Comparison of ENCODE assay signal across 15 cellular contexts in genomic region chr1:22763479-22764200, GRCh38. TPM values are rescaled to one million over a fixed set of nuclear protein-coding genes. Genes with fewer than 3 reads are reported as not detected.
DNase-seq lines count a peak whose midpoint lies in the region; ATAC-seq, FAIRE-seq and TF ChIP-seq lines count a peak whose summit lies in the region.
"Had no signal": no experiment of that assay in that cellular context is flagged by ENCODE, and none has a peak within 500 bp of the region (broad histone marks: within the 10 kb centered on the region; RNA-seq: fewer than 3 reads in every experiment).

No MANE protein-coding gene starts in this region.

- POLR2A ChIA-PET in HEK293 (lab: Yijun Ruan, JAX) (no interaction called here), K562 (lab: Yijun Ruan, JAX) (interaction anchor here (0.7 kb wide), 1 partner anchor 18 kb away, joined by 3 read pairs; no protein-coding TSS in a partner anchor)
- POLR2A ChIA-PET in naive thymus-derived CD8-positive, alpha-beta T cell (lab: Charles Lee) = no interaction called here

- no peak for TF ChIP-seq CTCF in HEK293 (tag by site-specific recombination; IDR thresholded peaks at IDR 0.05)
- TF ChIP-seq CTCF in K562 (IDR thresholded peaks at IDR 0.05 in 2 of 3, conservative IDR thresholded peaks at IDR 0.05 in 1 of 3; ENCODE audit: insufficient read depth in 2 of 3, low read depth in 1 of 3, low read length in 3 of 3) = no peak

- peaks cover 14% of the 10 kb centered on the region for H4K20me1 ChIP-seq in K562 (replicated peaks; ENCODE audit: control insufficient read depth, insufficient read depth, low read length)

- no peaks in the 10 kb centered on the region for H3K79me2 ChIP-seq in K562 (ENCODE audit: control insufficient read depth, insufficient read depth, low read length)

- no peak overlapping the region for H3K9ac ChIP-seq in K562 (ENCODE audit: insufficient read depth in 1 of 2, low read depth in 2 of 2, low read length in 2 of 2)

- no peak overlapping the region for H2AFZ ChIP-seq in K562 (ENCODE audit: low read depth, low read length)

- H3K9me3 Mint-ChIP-seq in naive thymus-derived CD8-positive, alpha-beta T cell = no peaks in the 10 kb centered on the region

- H3K27ac ChIP-seq in HEK293 (ENCODE audit: extremely low read depth, low read depth, low read length) (no peak overlapping the region), K562 (ENCODE audit: extremely low read depth, low read depth, low read length) (no peak overlapping the region)

- no peak for TF ChIP-seq POLR2A in K562 (conservative IDR thresholded peaks at IDR 0.05)

- no peak overlapping the region for H3K27ac Mint-ChIP-seq in naive thymus-derived CD8-positive, alpha-beta T cell

- H3K36me3 ChIP-seq in HEK293 (ENCODE audit: control insufficient read depth in 2 of 2, insufficient read depth in 1 of 2, low read length in 2 of 2) (no peaks in the 10 kb centered on the region), K562 (ENCODE audit: control insufficient read depth, insufficient read depth, low read length) (no peaks in the 10 kb centered on the region)

- H3K27me3 ChIP-seq in K562 (ENCODE audit: control insufficient read depth in 2 of 2, insufficient read depth in 2 of 2, low read length in 2 of 2) = peaks cover 15 to 63% of the 10 kb centered on the region in 2 experiments; a peak in 4 of 5 replicates

- CTCF ChIA-PET in HEK293 (lab: Yijun Ruan, JAX) (interaction anchor here (0.6 kb wide), 1 partner anchor 60 kb away, joined by 3 read pairs; no protein-coding TSS in a partner anchor), K562 (lab: Yijun Ruan, JAX; ENCODE audit: low intra/inter-chr PET ratio) (no interaction called here)

- no TSS peak for BruUV-seq in K562 (replicated peaks; lab: Mats Ljungman, UMichigan)

- in situ Hi-C loops in K562 (cut with MboI) = no loop called here

- intact Hi-C loops in K562 (cut with micrococcal nuclease) = no loop called here

- no peaks in the 10 kb centered on the region for H3K36me3 Mint-ChIP-seq in naive thymus-derived CD8-positive, alpha-beta T cell

- no peaks in the 10 kb centered on the region for H3K9me1 ChIP-seq in K562 (ENCODE audit: control insufficient read depth, insufficient read depth, low read length)

- no peak for TF ChIP-seq EP300 in K562 (IDR thresholded peaks at IDR 0.05; ENCODE audit: low read length)

- H3K9me3 ChIP-seq in HEK293 (ENCODE audit: control insufficient read depth, insufficient read depth, low read depth, low read length) (no peaks in the 10 kb centered on the region), K562 (replicated peaks; ENCODE audit: control insufficient read depth, insufficient read depth, low read depth, low read length) (no peaks in the 10 kb centered on the region)

- peaks cover 0 to 3% (median 0%) of the 10 kb centered on the region in 5 donors for H3K27me3 Mint-ChIP-seq in naive thymus-derived CD8-positive, alpha-beta T cell

- H3K4me1 ChIP-seq in HEK293 (ENCODE audit: control insufficient read depth, insufficient read depth, low read length) (no peaks in the 10 kb centered on the region), K562 (replicated peaks in 1 of 2; ENCODE audit: control insufficient read depth in 2 of 2, insufficient read depth in 2 of 2, low read length in 2 of 2) (no peaks in the 10 kb centered on the region)

- no peak for DNase-seq in K562 (ENCODE audit: extremely low read depth in 1 of 4, low spot score in 3 of 4)
- DNase-seq in renal cortical epithelial cell (ENCODE audit: low read depth) = peak; percentile 56
- DNase-seq in NCI-H2029 treated with DMSO at 0.1 percent for 48 hours (lab: John Stamatoyannopoulos, UW) = no peak
- DNase-seq in naive thymus-derived CD8-positive, alpha-beta T cell = no peak
- DNase-seq: amniotic stem cell, foreskin fibroblast, KBM-7, NCI-H1092, RPMI8226, trophoblast cell had no signal

- peaks cover 0 to 3% (median 0%) of the 10 kb centered on the region in 4 donors for H3K4me1 Mint-ChIP-seq in naive thymus-derived CD8-positive, alpha-beta T cell

- WGBS in K562 (ENCODE audit: insufficient coverage, low coverage, missing lambda C conversion rate) = 3% methylated on average over 10 of the region's 11 CpGs

- no peak for TF ChIP-seq RAD21 in K562 (CRISPR knock-in tag; conservative IDR thresholded peaks at IDR 0.05 in 1 of 2, IDR thresholded peaks at IDR 0.05 in 1 of 2)

- no peak overlapping the region for H3K4me2 ChIP-seq in K562 (ENCODE audit: insufficient read depth, low read length)
- H3K4me2 ChIP-seq: smooth muscle cell had no signal

- FAIRE-seq in K562 (lab: Jason Lieb, UNC) = peak; percentile 6
- FAIRE-seq: endometrium had no signal

- no peak overlapping the region for H3K4me3 ChIP-seq in HEK293 (ENCODE audit: low read depth, low read length)
- no peak overlapping the region for H3K4me3 ChIP-seq in K562
- H3K4me3 ChIP-seq: smooth muscle cell had no signal

- no peak overlapping the region for H3K4me3 Mint-ChIP-seq in naive thymus-derived CD8-positive, alpha-beta T cell

- ATAC-seq in GM18861 (IDR thresholded peaks at IDR 0.05; ENCODE audit: unreplicated experiment) (peak; percentile 52), K562 (no peak), GM21786 (IDR thresholded peaks at IDR 0.05; ENCODE audit: unreplicated experiment) (no peak)
- ATAC-seq in naive thymus-derived CD8-positive, alpha-beta T cell = no peak

TF ChIP-seq in HEK293, 187 proteins besides CTCF, POLR2A, EP300 and RAD21 (continues in another document):
- TF ChIP-seq ZBTB49 (tag by site-specific recombination; IDR thresholded peaks at IDR 0.05; ENCODE audit: low read depth) = no peak
- 0 out of 2 replicates have a peak, but pooled peaks have one; percentile 34 for TF ChIP-seq EGR2 (tag by site-specific recombination; IDR thresholded peaks at IDR 0.05; ENCODE audit: low read depth)

TF ChIP-seq in K562, 482 proteins besides CTCF, POLR2A, EP300 and RAD21 (continues in another document):
- TF ChIP-seq ZC3H8 (IDR thresholded peaks at IDR 0.05) (no peak), ZNF655 (CRISPR knock-in tag; IDR thresholded peaks at IDR 0.05) (no peak), ZNF12 (CRISPR knock-in tag; IDR thresholded peaks at IDR 0.05) (no peak), PURB (CRISPR knock-in tag; IDR thresholded peaks at IDR 0.05; ENCODE audit: low read depth) (no peak), MLX (CRISPR knock-in tag; conservative IDR thresholded peaks at IDR 0.05) (no peak), PHF20 (IDR thresholded peaks at IDR 0.05; ENCODE audit: partially characterized antibody) (no peak), ZNF584 (CRISPR knock-in tag; IDR thresholded peaks at IDR 0.05; ENCODE audit: low read depth) (no peak)

RNA-seq across cellular contexts. Expression of gene EPHB2, which starts 53.0 kb away (rescaled TPM):
- total RNA-seq in K562 (2011; cell fraction: chromatin; rRNA removed; ENCODE audit: low replicate concordance) = 0.23 TPM in 1 of 2 replicates, not detected in the other
- not detected in 2 replicates for total RNA-seq in K562 (2011; cell fraction: nucleolus; rRNA removed)
- total RNA-seq in K562 (2011; cell fraction: nucleoplasm; rRNA removed) = not detected in 2 replicates
- total RNA-seq in K562 (2014; rRNA removed) (not detected in 2 replicates), K562 (2014; rRNA removed; fragmentation: Illumina TruSeq; extraction: Trizol) (not detected in 2 replicates), K562 (2015; rRNA removed; fragmentation: Illumina TruSeq; extraction: Trizol) (not detected in 2 replicates), K562 (2021) (not detected in 2 replicates), renal cortical epithelial cell (136 and 159 TPM in 2 replicates)
- polyA plus RNA-seq in K562 (2011; rRNA removed) (0.05 TPM in 1 of 2 replicates, not detected in the other), K562 (2014; fragmentation: Illumina TruSeq; extraction: Trizol) (not detected in 2 replicates), K562 (2014; fragmentation: Nextera tagmentation; extraction: Ambion mirVana) (not detected), K562 (2014; rRNA removed) (not detected in 2 replicates)
- polyA plus RNA-seq in K562 (2011; cell fraction: cytosol; rRNA removed) = 0.03 TPM in 1 of 2 replicates, not detected in the other
- not detected in 2 replicates for polyA plus RNA-seq in K562 (2011; cell fraction: nucleus; rRNA removed)
- polyA plus RNA-seq in K562 (2012) = 0.03 and 0.18 TPM in 2 replicates
- not detected in 2 replicates for polyA minus RNA-seq in K562 (2011; rRNA and poly(A)+ RNA removed)
- not detected in 2 replicates for polyA minus RNA-seq in K562 (2011; cell fraction: cytosol; rRNA and poly(A)+ RNA removed)
- not detected in 2 replicates for polyA minus RNA-seq in K562 (2011; cell fraction: nucleus; rRNA and poly(A)+ RNA removed)
- total RNA-seq in naive thymus-derived CD8-positive, alpha-beta T cell = under 1 TPM; 0.21 to 0.25 TPM
- not detected for polyA plus RNA-seq in naive thymus-derived CD8-positive, alpha-beta T cell

Comparison
In these comparisons a context has a peak if more than half of its experiments do, and no peak if none do; other contexts are left out.
1. RNA of gene EPHB2, which starts 53.0 kb away (total RNA-seq): 136 to 159 TPM in renal cortical epithelial cell; 0.21 to 0.25 TPM in naive thymus-derived CD8-positive, alpha-beta T cell and 0.23 TPM in K562; every median in the first group is over 100 times any median in the second.